Comparison of ENCODE assay signal across 1 cellular context in the genomic region with DNA sequence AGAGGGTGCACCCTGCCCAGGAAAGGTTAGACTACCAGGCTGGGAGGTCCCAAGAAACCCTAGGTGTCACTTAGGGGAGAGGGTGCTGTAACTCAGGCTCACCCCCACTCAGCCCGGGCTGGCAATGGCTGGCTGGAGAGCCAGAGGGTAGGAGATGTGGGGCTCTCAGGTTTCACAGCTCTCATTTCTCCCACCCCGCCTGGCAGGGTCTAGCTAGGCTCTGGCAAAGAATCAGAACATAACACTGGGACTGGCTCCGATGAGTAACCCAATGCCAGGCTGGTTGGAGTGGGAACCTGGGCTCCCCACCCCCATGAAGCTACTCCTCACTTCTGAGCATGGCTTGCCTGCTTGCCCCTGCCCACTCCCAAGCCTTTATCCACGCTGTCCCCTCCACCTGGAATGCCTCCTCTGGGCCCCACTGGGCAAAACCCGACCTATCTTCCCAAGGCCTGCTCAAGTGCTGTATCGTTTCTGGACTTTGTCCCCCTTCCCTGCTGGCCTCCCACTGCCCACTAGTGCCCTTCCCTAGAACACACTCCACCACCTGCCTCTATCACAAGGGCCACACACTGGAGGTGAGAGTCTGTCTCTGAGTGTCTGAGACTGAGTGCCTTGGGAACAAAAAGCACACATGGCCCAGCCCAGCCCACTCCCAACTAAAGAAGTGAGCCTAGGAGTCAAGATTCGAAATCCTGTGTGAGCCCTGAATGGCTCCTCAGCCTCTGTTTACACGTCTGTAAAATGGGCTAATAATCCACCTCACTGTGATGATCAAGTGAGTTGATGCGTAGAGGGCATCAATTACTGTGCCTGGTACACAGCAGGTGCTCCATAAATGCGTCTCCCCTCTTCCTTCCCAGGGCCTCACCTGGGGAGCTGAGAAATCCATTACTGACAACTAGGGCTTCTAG.
TF ChIP-seq lines count a peak whose summit lies in the region.

No MANE protein-coding gene starts in this region.

TF ChIP-seq in H1, 55 proteins besides CTCF, POLR2A, EP300 and RAD21:
- TF ChIP-seq FOSL1 (IDR thresholded peaks at IDR 0.05; ENCODE audit: insufficient read depth, low read depth, low read length): no peak
- no peak for TF ChIP-seq NANOG (IDR thresholded peaks at IDR 0.05; ENCODE audit: insufficient read depth, low read depth, low read length, poor library complexity, severe bottlenecking)
- no peak for TF ChIP-seq BRCA1 (IDR thresholded peaks at IDR 0.05; ENCODE audit: low read depth, low read length)
- TF ChIP-seq POU5F1 (IDR thresholded peaks at IDR 0.05; ENCODE audit: low read depth, low read length): no peak
- peak; percentile 79 for TF ChIP-seq KDM1A (IDR thresholded peaks at IDR 0.05; ENCODE audit: borderline replicate concordance, low read length)
- TF ChIP-seq SAP30 (IDR thresholded peaks at IDR 0.05; ENCODE audit: insufficient read depth, insufficient replicate concordance, low read length): no peak
- no peak for TF ChIP-seq KDM4A (IDR thresholded peaks at IDR 0.05; ENCODE audit: low read depth, low read length, severe bottlenecking)
- TF ChIP-seq SIX5 (IDR thresholded peaks at IDR 0.05; ENCODE audit: low read depth, low read length): no peak
- no peak for TF ChIP-seq SP2 (IDR thresholded peaks at IDR 0.05; ENCODE audit: low read length)
